In genomic region chr12:118190266-118190665, GRCh38 we compare ENCODE assay signal across 8 cellular contexts. TPM values are rescaled to one million over a fixed set of nuclear protein-coding genes. Genes with fewer than 3 reads are reported as not detected.
DNase-seq lines count a peak whose midpoint lies in the region; ATAC-seq and TF ChIP-seq lines count a peak whose summit lies in the region.

No MANE protein-coding gene starts in this region.

- DNase-seq in NCI-H2227 (lab: John Stamatoyannopoulos, UW; ENCODE audit: unreplicated experiment) (peak; percentile 71), lung (ENCODE audit: low spot score) (no peak), tibial artery (no peak)
- no peak for DNase-seq in activated T-cell treated with anti-CD3 and anti-CD28 coated beads, Interleukin-2, amount 50 U/mL, for 48 hours

- no peak overlapping the region for H3K4me3 ChIP-seq in lung
- H3K4me3 ChIP-seq in tibial artery, result peak overlapping the region; percentile 44 to 46

- no peaks in the 10 kb centered on the region for H3K9me3 ChIP-seq in lung (ENCODE audit: control insufficient read depth in 2 of 2, insufficient read depth in 1 of 2, low read length in 1 of 2)
- no peaks in the 10 kb centered on the region for H3K9me3 ChIP-seq in tibial artery

- peaks cover 0 to 5% of the 10 kb centered on the region in 2 donors for H3K36me3 ChIP-seq in lung (ENCODE audit: control insufficient read depth in 2 of 2, insufficient read depth in 2 of 2, low read length in 2 of 2)
- no peaks in the 10 kb centered on the region for H3K36me3 ChIP-seq in tibial artery

- 73 to 81% methylated on average over 11 of the region's 11 CpGs for WGBS in lung, 2 donors

- no peaks in the 10 kb centered on the region for H3K27me3 ChIP-seq in lung (ENCODE audit: control insufficient read depth, insufficient read depth)
- no peaks in the 10 kb centered on the region for H3K27me3 ChIP-seq in tibial artery

- no peak for TF ChIP-seq CTCF in lung (IDR thresholded peaks at IDR 0.05; ENCODE audit: control extremely low read depth, extremely low read depth)
- TF ChIP-seq CTCF in tibial artery (IDR thresholded peaks at IDR 0.05), result no peak

- H3K27ac ChIP-seq in cingulate gyrus (ENCODE audit: low read depth, low read length), result peak overlapping the region; percentile 99
- peak overlapping the region; percentile 53 to 89 for H3K27ac ChIP-seq in lung (ENCODE audit: low read depth in 1 of 2, low read length in 1 of 2)
- H3K27ac ChIP-seq in tibial artery, result peak overlapping the region; percentile 62 to 77

- intact Hi-C loops in tibial artery (cut with DNase I; ENCODE audit: low total_unique reads), result no loop called here

- H3K4me1 ChIP-seq in lung (ENCODE audit: control insufficient read depth in 2 of 2, insufficient read depth in 2 of 2, low read length in 2 of 2), result peaks cover 0 to 11% of the 10 kb centered on the region in 2 donors
- H3K4me1 ChIP-seq in tibial artery, result peaks cover 0 to 34% (median 9%) of the 10 kb centered on the region in 4 donors

- ATAC-seq in lung (ENCODE audit: insufficient read depth, low FRiP score) (no peak), HG02610 (IDR thresholded peaks at IDR 0.05; ENCODE audit: unreplicated experiment) (no peak), GM19467 (IDR thresholded peaks at IDR 0.05; ENCODE audit: unreplicated experiment) (no peak), GM18870 (IDR thresholded peaks at IDR 0.05; ENCODE audit: unreplicated experiment) (no peak)

RNA-seq across cellular contexts. Expression of gene PEBP1, which starts 54.3 kb away (rescaled TPM):
- 100 to 1,000 TPM; 141 to 193 TPM for total RNA-seq in lung
- polyA plus RNA-seq in lung, result 100 to 1,000 TPM; 123 to 317 TPM
